ENCODE assay signal across 8 cellular contexts in the genomic region with DNA sequence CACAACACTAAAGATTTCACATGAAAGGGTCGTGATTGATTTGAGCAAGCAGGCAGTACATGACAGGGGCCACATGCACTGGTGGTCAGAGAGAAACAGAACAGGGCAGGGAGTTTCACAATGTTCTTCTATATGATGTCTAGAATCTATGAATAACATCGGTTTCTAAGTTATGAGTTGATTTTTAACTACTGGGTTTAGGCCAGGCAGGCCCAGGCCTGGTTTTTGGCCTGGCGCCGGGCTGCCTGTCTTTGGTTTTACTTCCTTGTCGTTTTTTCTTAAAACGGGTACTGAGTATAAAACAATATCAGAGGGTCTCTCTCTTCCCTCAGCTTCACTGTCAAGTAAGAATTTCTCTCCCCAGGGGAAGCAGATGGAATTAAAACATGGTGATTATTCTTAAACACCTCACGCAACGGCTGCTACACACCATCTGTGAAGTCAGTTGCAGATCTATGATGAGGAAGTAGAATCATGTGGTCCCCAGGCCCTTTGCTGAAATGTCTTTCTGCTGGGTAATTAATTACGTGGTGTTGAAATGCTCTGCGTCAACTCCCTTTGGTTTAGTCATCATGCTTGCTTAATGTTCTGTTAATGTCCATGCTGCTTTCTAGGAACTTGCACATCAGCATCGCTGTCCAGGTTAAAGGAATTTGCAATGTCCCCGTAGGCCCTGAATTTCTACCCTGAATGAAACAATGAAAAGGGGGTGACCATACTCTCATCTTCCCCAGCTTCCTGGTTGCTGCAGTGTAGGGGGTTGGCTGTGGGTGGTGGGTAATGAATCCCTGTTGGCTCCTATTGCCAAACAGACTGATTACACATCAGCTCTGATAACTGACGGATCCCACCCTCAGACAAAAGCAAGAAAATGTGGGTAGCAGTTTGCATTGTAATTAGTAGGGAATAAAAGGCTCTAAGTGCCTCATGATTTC.
A peak's percentile ranks its signal among the peaks of the same experiment; 100 is the strongest.
DNase-seq lines count a peak whose midpoint lies in the region; ATAC-seq and TF ChIP-seq lines count a peak whose summit lies in the region.

No MANE protein-coding gene starts in this region.

- H2AFZ ChIP-seq in mammary epithelial cell (ENCODE audit: low read depth, low read length), result peak overlapping the region; percentile 69

- in situ Hi-C loops in mammary epithelial cell (cut with MboI; ENCODE audit: low sequenced_read_pairs in 2 of 2), result no loop called here
- in situ Hi-C loops in brain microvascular endothelial cell (cut with HindIII; ENCODE audit: low pct_ligation_motif_present, low sequenced_read_pairs), result no loop called here

- DNase-seq in AG09319 (ENCODE audit: extremely low read depth, low read depth) (peak; percentile 51), NCI-H146 (lab: John Stamatoyannopoulos, UW) (peak; percentile 82), mammary epithelial cell (peak; percentile 95), mucosa of gallbladder (ENCODE audit: low spot score) (peak; percentile 80), brain microvascular endothelial cell (no peak)
- no peak for DNase-seq in activated CD4-positive, alpha-beta memory T cell treated with anti-CD3 and anti-CD28 coated beads for 36 hours
- DNase-seq in stimulated activated CD4-positive, alpha-beta T cell treated with anti-CD3 and anti-CD28 coated beads, Interleukin-4, amount 100 ng/mL, for 24 hours, result no peak

- H3K4me2 ChIP-seq in mammary epithelial cell (ENCODE audit: insufficient read depth, low read depth, low read length), result peak overlapping the region; percentile 56

- no peak overlapping the region for H3K4me3 Mint-ChIP-seq in activated CD4-positive, alpha-beta memory T cell treated with anti-CD3 and anti-CD28 coated beads for 36 hours

- H3K4me3 ChIP-seq in mammary epithelial cell (replicated peaks in 1 of 3; ENCODE audit: insufficient read depth in 1 of 3, low read depth in 2 of 3, low read length in 3 of 3), result no peak overlapping the region
- H3K4me3 ChIP-seq in brain microvascular endothelial cell (ENCODE audit: low read depth, low read length), result no peak overlapping the region

- CTCF ChIA-PET in mammary epithelial cell (lab: Charles Lee; ENCODE audit: low non-redundant PET), result no interaction called here
- CTCF ChIA-PET in activated CD4-positive, alpha-beta memory T cell treated with anti-CD3 and anti-CD28 coated beads for 36 hours (lab: Charles Lee), result no interaction called here

- intact Hi-C loops in mammary epithelial cell (cut with micrococcal nuclease), result loop anchor here (10.0 kb wide), 1 partner anchor 52 kb away; no protein-coding TSS in a partner anchor
- intact Hi-C loops in activated CD4-positive, alpha-beta memory T cell treated with anti-CD3 and anti-CD28 coated beads for 36 hours (cut with micrococcal nuclease), result no loop called here

- POLR2A ChIA-PET in activated CD4-positive, alpha-beta memory T cell treated with anti-CD3 and anti-CD28 coated beads for 36 hours (lab: Charles Lee), result no interaction called here

- peaks cover 6% of the 10 kb centered on the region for H3K27me3 Mint-ChIP-seq in activated CD4-positive, alpha-beta memory T cell treated with anti-CD3 and anti-CD28 coated beads for 36 hours

- H3K27ac Mint-ChIP-seq in activated CD4-positive, alpha-beta memory T cell treated with anti-CD3 and anti-CD28 coated beads for 36 hours, result no peak overlapping the region

- peaks cover 17% of the 10 kb centered on the region for H3K9me3 Mint-ChIP-seq in activated CD4-positive, alpha-beta memory T cell treated with anti-CD3 and anti-CD28 coated beads for 36 hours

- H3K4me1 Mint-ChIP-seq in activated CD4-positive, alpha-beta memory T cell treated with anti-CD3 and anti-CD28 coated beads for 36 hours (ENCODE audit: low read depth), result peaks cover 12% of the 10 kb centered on the region

- no peaks in the 10 kb centered on the region for H4K20me1 ChIP-seq in mammary epithelial cell (ENCODE audit: insufficient read depth, low read length)

- peaks cover 2% of the 10 kb centered on the region for H3K36me3 Mint-ChIP-seq in activated CD4-positive, alpha-beta memory T cell treated with anti-CD3 and anti-CD28 coated beads for 36 hours

- H3K79me2 ChIP-seq in mammary epithelial cell (ENCODE audit: insufficient read depth, low read length), result no peaks in the 10 kb centered on the region

- H3K36me3 ChIP-seq in mammary epithelial cell (ENCODE audit: insufficient read depth, low read length), result no peaks in the 10 kb centered on the region
- no peaks in the 10 kb centered on the region for H3K36me3 ChIP-seq in brain microvascular endothelial cell (replicated peaks)

- H3K4me1 ChIP-seq in mammary epithelial cell (ENCODE audit: insufficient read depth, low read length), result peaks cover 25% of the 10 kb centered on the region

- TSS peak; percentile 97 for BruUV-seq in mammary epithelial cell (replicated peaks; lab: Mats Ljungman, UMichigan)

- no peaks in the 10 kb centered on the region for H3K9me3 ChIP-seq in mammary epithelial cell (replicated peaks; ENCODE audit: insufficient read depth, low read length)

- dilution Hi-C loops in mammary epithelial cell (cut with HindIII; ENCODE audit: low sequenced_read_pairs), result no loop called here

- H3K9ac ChIP-seq in mammary epithelial cell (ENCODE audit: insufficient read depth, low read length), result peak overlapping the region; percentile 60

- TF ChIP-seq CTCF in AG09319 (IDR thresholded peaks at IDR 0.05; ENCODE audit: low read depth, low read length), result no peak
- no peak for TF ChIP-seq CTCF in mammary epithelial cell (conservative IDR thresholded peaks at IDR 0.05 in 1 of 2, IDR thresholded peaks at IDR 0.05 in 1 of 2; ENCODE audit: extremely low read depth in 1 of 2, insufficient read depth in 1 of 2, low read depth in 1 of 2, low read length in 2 of 2)
- TF ChIP-seq CTCF in brain microvascular endothelial cell (IDR thresholded peaks at IDR 0.05; ENCODE audit: low read depth, low read length, missing control alignments), result no peak

- ATAC-seq in GM21447 (IDR thresholded peaks at IDR 0.05; ENCODE audit: unreplicated experiment), result peak; percentile 77

- H3K27ac ChIP-seq in mammary epithelial cell (ENCODE audit: insufficient read depth, low read depth, low read length), result peak overlapping the region; percentile 88
- H3K27ac ChIP-seq in brain microvascular endothelial cell, result no peak overlapping the region

- no peaks in the 10 kb centered on the region for H3K27me3 ChIP-seq in mammary epithelial cell (ENCODE audit: insufficient read depth, low read length)
- H3K27me3 ChIP-seq in brain microvascular endothelial cell (replicated peaks), result peaks cover 5% of the 10 kb centered on the region

- 12% methylated on average over 13 of the region's 13 CpGs for WGBS in mammary epithelial cell (ENCODE audit: low coverage, missing lambda C conversion rate)

Comparison
In these comparisons a context has a peak if more than half of its experiments do, and no peak if none do; other contexts are left out.
1. DNase-seq: peak in AG09319 (single experiment), NCI-H146 (single experiment), mammary epithelial cell (single experiment) and mucosa of gallbladder (single experiment); none in brain microvascular endothelial cell (single experiment), activated CD4-positive, alpha-beta memory T cell treated with anti-CD3 and anti-CD28 coated beads for 36 hours (single experiment) and stimulated activated CD4-positive, alpha-beta T cell treated with anti-CD3 and anti-CD28 coated beads, Interleukin-4, amount 100 ng/mL, for 24 hours (single experiment).